1 cellular context compared by ENCODE assay signal in the genomic region with DNA sequence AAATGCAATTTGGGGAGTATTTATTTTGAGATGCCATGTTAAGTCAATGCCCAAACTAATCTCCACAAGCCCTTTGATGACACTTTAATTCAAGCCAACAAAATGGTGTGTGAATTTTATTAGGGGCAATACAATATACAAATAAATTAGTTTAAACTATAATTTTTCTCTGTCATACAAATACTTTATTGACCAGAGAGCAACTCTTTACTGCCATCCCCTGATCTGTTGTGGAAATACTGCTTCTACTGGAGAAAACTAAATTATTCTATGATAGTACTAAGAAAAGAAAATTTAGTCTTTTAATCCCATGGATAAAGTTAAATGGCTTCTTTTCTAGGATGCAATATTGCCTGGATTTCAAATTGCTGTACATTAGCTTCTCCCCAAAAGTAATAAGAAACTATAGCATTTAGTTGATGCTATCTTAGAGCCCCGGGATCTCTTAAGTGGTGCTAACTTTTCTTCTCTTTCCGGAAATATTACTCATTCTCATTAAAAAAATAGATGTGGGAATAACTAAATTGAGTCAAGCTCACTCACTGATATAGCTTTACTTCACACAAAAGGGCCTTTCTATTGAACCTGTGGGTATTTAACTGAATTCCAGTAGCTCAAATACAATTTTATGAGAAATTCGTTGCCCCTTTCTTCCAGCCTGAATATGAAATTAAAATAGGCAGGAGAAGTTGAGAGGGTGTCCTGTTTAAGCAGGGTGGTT.
TF ChIP-seq lines count a peak whose summit lies in the region.

No MANE protein-coding gene starts in this region.

TF ChIP-seq in SK-N-SH, 30 proteins besides CTCF, POLR2A, EP300 and RAD21 (continued from another document):
- TF ChIP-seq, protein P1, sequence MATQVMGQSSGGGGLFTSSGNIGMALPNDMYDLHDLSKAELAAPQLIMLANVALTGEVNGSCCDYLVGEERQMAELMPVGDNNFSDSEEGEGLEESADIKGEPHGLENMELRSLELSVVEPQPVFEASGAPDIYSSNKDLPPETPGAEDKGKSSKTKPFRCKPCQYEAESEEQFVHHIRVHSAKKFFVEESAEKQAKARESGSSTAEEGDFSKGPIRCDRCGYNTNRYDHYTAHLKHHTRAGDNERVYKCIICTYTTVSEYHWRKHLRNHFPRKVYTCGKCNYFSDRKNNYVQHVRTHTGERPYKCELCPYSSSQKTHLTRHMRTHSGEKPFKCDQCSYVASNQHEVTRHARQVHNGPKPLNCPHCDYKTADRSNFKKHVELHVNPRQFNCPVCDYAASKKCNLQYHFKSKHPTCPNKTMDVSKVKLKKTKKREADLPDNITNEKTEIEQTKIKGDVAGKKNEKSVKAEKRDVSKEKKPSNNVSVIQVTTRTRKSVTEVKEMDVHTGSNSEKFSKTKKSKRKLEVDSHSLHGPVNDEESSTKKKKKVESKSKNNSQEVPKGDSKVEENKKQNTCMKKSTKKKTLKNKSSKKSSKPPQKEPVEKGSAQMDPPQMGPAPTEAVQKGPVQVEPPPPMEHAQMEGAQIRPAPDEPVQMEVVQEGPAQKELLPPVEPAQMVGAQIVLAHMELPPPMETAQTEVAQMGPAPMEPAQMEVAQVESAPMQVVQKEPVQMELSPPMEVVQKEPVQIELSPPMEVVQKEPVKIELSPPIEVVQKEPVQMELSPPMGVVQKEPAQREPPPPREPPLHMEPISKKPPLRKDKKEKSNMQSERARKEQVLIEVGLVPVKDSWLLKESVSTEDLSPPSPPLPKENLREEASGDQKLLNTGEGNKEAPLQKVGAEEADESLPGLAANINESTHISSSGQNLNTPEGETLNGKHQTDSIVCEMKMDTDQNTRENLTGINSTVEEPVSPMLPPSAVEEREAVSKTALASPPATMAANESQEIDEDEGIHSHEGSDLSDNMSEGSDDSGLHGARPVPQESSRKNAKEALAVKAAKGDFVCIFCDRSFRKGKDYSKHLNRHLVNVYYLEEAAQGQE (IDR thresholded peaks at IDR 0.05; ENCODE audit: low read depth, low read length) = no peak
